In the genomic region with DNA sequence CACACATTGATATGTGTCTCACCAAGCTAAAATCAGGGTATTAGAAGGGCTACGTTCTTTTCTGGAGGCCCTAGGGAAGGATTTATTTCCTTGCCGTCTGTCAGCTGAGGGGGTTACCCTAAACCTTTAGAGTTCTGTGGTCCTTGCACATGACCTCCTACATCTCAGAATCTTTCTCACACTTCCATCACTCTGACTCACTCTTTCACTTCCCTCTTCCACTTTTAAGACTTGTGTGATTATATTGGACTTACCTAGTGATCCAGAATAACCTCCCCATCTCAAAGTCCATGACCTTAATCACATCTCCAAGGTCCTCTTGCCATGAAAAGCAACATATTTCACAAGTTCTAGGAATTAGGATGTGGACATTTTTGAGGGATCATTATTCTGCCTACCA, we compare ENCODE assay signal across 11 cellular contexts. TPM values are rescaled to one million over a fixed set of nuclear protein-coding genes. Genes with fewer than 3 reads are reported as not detected.
A peak's percentile ranks its signal among the peaks of the same experiment; 100 is the strongest.
DNase-seq lines count a peak whose midpoint lies in the region; ATAC-seq and TF ChIP-seq lines count a peak whose summit lies in the region.
"Had no signal": no experiment of that assay in that cellular context is flagged by ENCODE, and none has a peak within 500 bp of the region (broad histone marks: within the 10 kb centered on the region; RNA-seq: fewer than 3 reads in every experiment).

No MANE protein-coding gene starts in this region.

- ATAC-seq in GM18867 (IDR thresholded peaks at IDR 0.05; ENCODE audit: unreplicated experiment) (peak; percentile 96), GM21723 (IDR thresholded peaks at IDR 0.05; ENCODE audit: unreplicated experiment) (peak; percentile 95), HG03280 (IDR thresholded peaks at IDR 0.05; ENCODE audit: unreplicated experiment) (peak; percentile 73), left colon (no peak)

- no peaks in the 10 kb centered on the region for H3K27me3 ChIP-seq in vagina

- no peak for TF ChIP-seq CTCF in vagina (IDR thresholded peaks at IDR 0.05)

- H3K36me3 ChIP-seq in vagina = no peaks in the 10 kb centered on the region

- H3K4me1 ChIP-seq in vagina = no peaks in the 10 kb centered on the region

- intact Hi-C loops in vagina (cut with DNase I) = no loop called here
- intact Hi-C loops in left colon (cut with DNase I, micrococcal nuclease) = no loop called here

- DNase-seq in SKM-1 (lab: John Stamatoyannopoulos, UW; ENCODE audit: unreplicated experiment) (peak; percentile 2), T-helper 9 cell (no peak), vagina (ENCODE audit: extremely low spot score in 2 of 2) (no peak), COLO829 (ENCODE audit: low spot score) (no peak), left colon (no peak)
- DNase-seq: activated CD4-positive, alpha-beta T cell treated with anti-CD3 and anti-CD28 coated beads, Interleukin-2, amount 50 U/mL, for 4 hours; mammary epithelial cell; NCI-H2227 treated with DMSO at 0.1 percent for 48 hours had no signal

- H3K27ac ChIP-seq in vagina = no peak overlapping the region

- H3K9me3 ChIP-seq in vagina = no peaks in the 10 kb centered on the region

- TF ChIP-seq POLR2A in vagina (IDR thresholded peaks at IDR 0.05) = no peak

- no peak overlapping the region for H3K4me3 ChIP-seq in vagina

RNA-seq across cellular contexts. Expression of a gene that starts 53.6 kb away (rescaled TPM):
- 12.0 TPM for total RNA-seq in vagina
- total RNA-seq in left colon = 10 to 100 TPM in 1 of 2 donors, 1 to 10 TPM in 1; 9.7 to 12.1 TPM
